In the genomic region with DNA sequence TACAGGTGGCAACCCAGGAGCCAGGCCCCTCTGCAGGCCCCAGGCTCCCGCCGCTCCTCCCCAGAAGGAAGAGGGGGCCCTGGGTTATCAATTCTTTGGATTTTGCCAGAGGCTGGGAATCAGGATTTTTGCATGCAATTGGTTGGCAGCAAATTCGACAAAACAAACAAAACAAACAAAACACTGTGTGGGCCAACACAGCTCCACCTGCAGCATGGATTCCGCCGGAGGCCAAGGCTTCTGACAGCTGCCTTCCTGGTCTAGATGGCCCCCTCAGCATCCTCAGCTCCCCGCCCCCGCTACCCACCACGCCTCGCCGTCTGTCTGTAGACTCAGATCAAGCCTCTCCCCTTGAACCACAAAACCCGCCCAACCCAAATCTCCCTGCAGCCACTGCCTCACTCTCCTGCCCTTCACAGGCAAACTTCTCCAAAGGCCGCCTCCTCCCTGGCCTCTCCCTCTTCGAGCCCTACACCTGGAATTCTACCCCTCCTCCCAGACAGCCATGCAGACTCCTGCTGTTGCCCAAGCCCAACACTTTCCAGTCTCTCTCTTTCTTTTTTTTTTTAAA, we compare ENCODE assay signal across 1 cellular context.
TF ChIP-seq lines count a peak whose summit lies in the region.

No MANE protein-coding gene starts in this region.

TF ChIP-seq in HepG2, 621 proteins besides CTCF, POLR2A, EP300 and RAD21 (continued from another document):
- TF ChIP-seq, protein P1, sequence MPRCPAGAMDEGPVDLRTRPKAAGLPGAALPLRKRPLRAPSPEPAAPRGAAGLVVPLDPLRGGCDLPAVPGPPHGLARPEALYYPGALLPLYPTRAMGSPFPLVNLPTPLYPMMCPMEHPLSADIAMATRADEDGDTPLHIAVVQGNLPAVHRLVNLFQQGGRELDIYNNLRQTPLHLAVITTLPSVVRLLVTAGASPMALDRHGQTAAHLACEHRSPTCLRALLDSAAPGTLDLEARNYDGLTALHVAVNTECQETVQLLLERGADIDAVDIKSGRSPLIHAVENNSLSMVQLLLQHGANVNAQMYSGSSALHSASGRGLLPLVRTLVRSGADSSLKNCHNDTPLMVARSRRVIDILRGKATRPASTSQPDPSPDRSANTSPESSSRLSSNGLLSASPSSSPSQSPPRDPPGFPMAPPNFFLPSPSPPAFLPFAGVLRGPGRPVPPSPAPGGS (CRISPR knock-in tag; IDR thresholded peaks at IDR 0.05) = no peak
- TF ChIP-seq, protein P2, sequence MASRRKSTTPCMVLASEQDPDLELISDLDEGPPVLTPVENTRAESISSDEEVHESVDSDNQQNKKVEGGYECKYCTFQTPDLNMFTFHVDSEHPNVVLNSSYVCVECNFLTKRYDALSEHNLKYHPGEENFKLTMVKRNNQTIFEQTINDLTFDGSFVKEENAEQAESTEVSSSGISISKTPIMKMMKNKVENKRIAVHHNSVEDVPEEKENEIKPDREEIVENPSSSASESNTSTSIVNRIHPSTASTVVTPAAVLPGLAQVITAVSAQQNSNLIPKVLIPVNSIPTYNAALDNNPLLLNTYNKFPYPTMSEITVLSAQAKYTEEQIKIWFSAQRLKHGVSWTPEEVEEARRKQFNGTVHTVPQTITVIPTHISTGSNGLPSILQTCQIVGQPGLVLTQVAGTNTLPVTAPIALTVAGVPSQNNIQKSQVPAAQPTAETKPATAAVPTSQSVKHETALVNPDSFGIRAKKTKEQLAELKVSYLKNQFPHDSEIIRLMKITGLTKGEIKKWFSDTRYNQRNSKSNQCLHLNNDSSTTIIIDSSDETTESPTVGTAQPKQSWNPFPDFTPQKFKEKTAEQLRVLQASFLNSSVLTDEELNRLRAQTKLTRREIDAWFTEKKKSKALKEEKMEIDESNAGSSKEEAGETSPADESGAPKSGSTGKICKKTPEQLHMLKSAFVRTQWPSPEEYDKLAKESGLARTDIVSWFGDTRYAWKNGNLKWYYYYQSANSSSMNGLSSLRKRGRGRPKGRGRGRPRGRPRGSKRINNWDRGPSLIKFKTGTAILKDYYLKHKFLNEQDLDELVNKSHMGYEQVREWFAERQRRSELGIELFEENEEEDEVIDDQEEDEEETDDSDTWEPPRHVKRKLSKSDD (CRISPR knock-in tag; IDR thresholded peaks at IDR 0.05; ENCODE audit: low read depth) = no peak
- TF ChIP-seq ZNF460 (CRISPR knock-in tag; IDR thresholded peaks at IDR 0.05; ENCODE audit: borderline replicate concordance) (no peak), CENPX (CRISPR knock-in tag; IDR thresholded peaks at IDR 0.05) (no peak), MBNL3 (CRISPR knock-in tag; conservative IDR thresholded peaks at IDR 0.05) (no peak), ZNF337 (CRISPR knock-in tag; IDR thresholded peaks at IDR 0.05; ENCODE audit: borderline replicate concordance, low read depth) (no peak), ZNF235 (CRISPR knock-in tag; IDR thresholded peaks at IDR 0.05; ENCODE audit: borderline replicate concordance) (no peak)
- TF ChIP-seq, protein P3, sequence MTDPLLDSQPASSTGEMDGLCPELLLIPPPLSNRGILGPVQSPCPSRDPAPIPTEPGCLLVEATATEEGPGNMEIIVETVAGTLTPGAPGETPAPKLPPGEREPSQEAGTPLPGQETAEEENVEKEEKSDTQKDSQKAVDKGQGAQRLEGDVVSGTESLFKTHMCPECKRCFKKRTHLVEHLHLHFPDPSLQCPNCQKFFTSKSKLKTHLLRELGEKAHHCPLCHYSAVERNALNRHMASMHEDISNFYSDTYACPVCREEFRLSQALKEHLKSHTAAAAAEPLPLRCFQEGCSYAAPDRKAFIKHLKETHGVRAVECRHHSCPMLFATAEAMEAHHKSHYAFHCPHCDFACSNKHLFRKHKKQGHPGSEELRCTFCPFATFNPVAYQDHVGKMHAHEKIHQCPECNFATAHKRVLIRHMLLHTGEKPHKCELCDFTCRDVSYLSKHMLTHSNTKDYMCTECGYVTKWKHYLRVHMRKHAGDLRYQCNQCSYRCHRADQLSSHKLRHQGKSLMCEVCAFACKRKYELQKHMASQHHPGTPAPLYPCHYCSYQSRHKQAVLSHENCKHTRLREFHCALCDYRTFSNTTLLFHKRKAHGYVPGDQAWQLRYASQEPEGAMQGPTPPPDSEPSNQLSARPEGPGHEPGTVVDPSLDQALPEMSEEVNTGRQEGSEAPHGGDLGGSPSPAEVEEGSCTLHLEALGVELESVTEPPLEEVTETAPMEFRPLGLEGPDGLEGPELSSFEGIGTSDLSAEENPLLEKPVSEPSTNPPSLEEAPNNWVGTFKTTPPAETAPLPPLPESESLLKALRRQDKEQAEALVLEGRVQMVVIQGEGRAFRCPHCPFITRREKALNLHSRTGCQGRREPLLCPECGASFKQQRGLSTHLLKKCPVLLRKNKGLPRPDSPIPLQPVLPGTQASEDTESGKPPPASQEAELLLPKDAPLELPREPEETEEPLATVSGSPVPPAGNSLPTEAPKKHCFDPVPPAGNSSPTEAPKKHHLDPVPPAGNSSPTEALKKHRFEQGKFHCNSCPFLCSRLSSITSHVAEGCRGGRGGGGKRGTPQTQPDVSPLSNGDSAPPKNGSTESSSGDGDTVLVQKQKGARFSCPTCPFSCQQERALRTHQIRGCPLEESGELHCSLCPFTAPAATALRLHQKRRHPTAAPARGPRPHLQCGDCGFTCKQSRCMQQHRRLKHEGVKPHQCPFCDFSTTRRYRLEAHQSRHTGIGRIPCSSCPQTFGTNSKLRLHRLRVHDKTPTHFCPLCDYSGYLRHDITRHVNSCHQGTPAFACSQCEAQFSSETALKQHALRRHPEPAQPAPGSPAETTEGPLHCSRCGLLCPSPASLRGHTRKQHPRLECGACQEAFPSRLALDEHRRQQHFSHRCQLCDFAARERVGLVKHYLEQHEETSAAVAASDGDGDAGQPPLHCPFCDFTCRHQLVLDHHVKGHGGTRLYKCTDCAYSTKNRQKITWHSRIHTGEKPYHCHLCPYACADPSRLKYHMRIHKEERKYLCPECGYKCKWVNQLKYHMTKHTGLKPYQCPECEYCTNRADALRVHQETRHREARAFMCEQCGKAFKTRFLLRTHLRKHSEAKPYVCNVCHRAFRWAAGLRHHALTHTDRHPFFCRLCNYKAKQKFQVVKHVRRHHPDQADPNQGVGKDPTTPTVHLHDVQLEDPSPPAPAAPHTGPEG (CRISPR knock-in tag; IDR thresholded peaks at IDR 0.05) = no peak
